8 cellular contexts compared by ENCODE assay signal in the genomic region with DNA sequence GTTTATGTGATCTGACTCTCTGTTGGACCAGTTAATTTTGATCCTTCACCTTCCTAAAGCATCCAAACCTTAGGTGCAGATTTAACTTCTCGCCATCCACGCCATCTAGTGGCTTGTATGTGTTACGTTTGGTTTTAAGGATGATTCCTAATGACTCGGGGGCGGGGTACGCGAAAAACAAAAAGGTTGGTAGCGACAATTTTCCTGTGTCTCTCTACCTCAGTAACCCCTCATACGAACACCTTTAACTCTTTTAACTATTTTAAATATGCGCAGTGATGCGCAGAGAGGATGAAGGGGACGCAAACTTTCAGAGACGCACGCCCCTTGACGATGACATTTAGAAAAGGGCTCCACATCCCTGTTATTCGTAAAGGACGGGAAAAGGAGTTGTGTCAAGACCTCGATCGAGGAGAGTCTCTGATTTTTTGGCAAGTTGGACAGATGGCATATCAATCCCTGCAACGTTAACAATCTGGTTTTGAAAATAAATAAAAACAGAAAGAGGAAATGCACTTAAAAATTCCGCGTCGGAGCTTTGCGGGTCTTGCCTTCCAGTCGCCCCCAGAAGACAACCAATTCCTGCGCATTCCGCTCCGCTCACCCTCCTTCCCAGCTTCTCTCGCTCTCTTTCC. TPM values are rescaled to one million over a fixed set of nuclear protein-coding genes. Genes with fewer than 3 reads are reported as not detected.
DNase-seq lines count a peak whose midpoint lies in the region; ATAC-seq, FAIRE-seq and TF ChIP-seq lines count a peak whose summit lies in the region.

No MANE protein-coding gene starts in this region.

- peaks cover 42% of the 10 kb centered on the region for H3K27me3 Mint-ChIP-seq in T-helper 1 cell treated with Interleukin-12 subunit alpha and Interleukin-12 subunit beta and Interleukin-4 antibody, amounts not matched to agents 30 μg/mL and 1 μg/mL, for 36 hours (ENCODE audit: low read depth)
- H3K27me3 Mint-ChIP-seq in osteocyte (ENCODE audit: unreplicated experiment): peaks cover 7% of the 10 kb centered on the region
- H3K27me3 Mint-ChIP-seq in naive thymus-derived CD4-positive, alpha-beta T cell: peaks cover 30 to 41% (median 33%) of the 10 kb centered on the region in 5 donors

- H3K4me1 Mint-ChIP-seq in T-helper 1 cell treated with Interleukin-12 subunit alpha and Interleukin-12 subunit beta and Interleukin-4 antibody, amounts not matched to agents 30 μg/mL and 1 μg/mL, for 36 hours (ENCODE audit: low read depth): peaks cover 2% of the 10 kb centered on the region
- H3K4me1 Mint-ChIP-seq in osteocyte (ENCODE audit: unreplicated experiment): peaks cover 7% of the 10 kb centered on the region
- peaks cover 0 to 8% (median 0%) of the 10 kb centered on the region in 7 donors for H3K4me1 Mint-ChIP-seq in naive thymus-derived CD4-positive, alpha-beta T cell

- H3K9me3 ChIP-seq in naive thymus-derived CD4-positive, alpha-beta T cell (ENCODE audit: control insufficient read depth in 2 of 3, low read length in 3 of 3): no peaks in the 10 kb centered on the region

- no peak overlapping the region for H3K27ac ChIP-seq in naive thymus-derived CD4-positive, alpha-beta T cell (ENCODE audit: low read depth, low read length)

- H3K36me3 Mint-ChIP-seq in T-helper 1 cell treated with Interleukin-12 subunit alpha and Interleukin-12 subunit beta and Interleukin-4 antibody, amounts not matched to agents 30 μg/mL and 1 μg/mL, for 36 hours (ENCODE audit: low read depth): no peaks in the 10 kb centered on the region
- H3K36me3 Mint-ChIP-seq in osteocyte (ENCODE audit: unreplicated experiment): no peaks in the 10 kb centered on the region
- H3K36me3 Mint-ChIP-seq in naive thymus-derived CD4-positive, alpha-beta T cell: peaks cover 0 to 3% (median 0%) of the 10 kb centered on the region in 5 donors

- no peaks in the 10 kb centered on the region for H3K9me3 Mint-ChIP-seq in T-helper 1 cell treated with Interleukin-12 subunit alpha and Interleukin-12 subunit beta and Interleukin-4 antibody, amounts not matched to agents 30 μg/mL and 1 μg/mL, for 36 hours
- H3K9me3 Mint-ChIP-seq in osteocyte (ENCODE audit: unreplicated experiment): no peaks in the 10 kb centered on the region
- H3K9me3 Mint-ChIP-seq in naive thymus-derived CD4-positive, alpha-beta T cell: peaks cover 0 to 8% (median 3%) of the 10 kb centered on the region in 11 donors

- peak; percentile 40 for ATAC-seq in HG02852 (IDR thresholded peaks at IDR 0.05; ENCODE audit: unreplicated experiment)
- no peak for ATAC-seq in naive thymus-derived CD4-positive, alpha-beta T cell

- peak; percentile 1 for DNase-seq in AG04449 (ENCODE audit: low read depth, low spot score)
- peak; percentile 23 for DNase-seq in GM12892 (ENCODE audit: insufficient read length)
- peak; percentile 58 for DNase-seq in NCI-H1417 treated with DMSO at 0.1 percent for 48 hours (lab: John Stamatoyannopoulos, UW)
- peak; percentile 18 to 56 for DNase-seq in foreskin fibroblast
- DNase-seq in osteocyte (ENCODE audit: extremely low spot score, unreplicated experiment): no peak
- no peak for DNase-seq in naive thymus-derived CD4-positive, alpha-beta T cell

- H3K36me3 ChIP-seq in naive thymus-derived CD4-positive, alpha-beta T cell (ENCODE audit: control insufficient read depth in 2 of 3, insufficient read depth in 3 of 3, low read length in 3 of 3): no peaks in the 10 kb centered on the region

- peak; percentile 67 for TF ChIP-seq CTCF in AG04449 (IDR thresholded peaks at IDR 0.05; ENCODE audit: insufficient read depth, low read length, missing control alignments)
- TF ChIP-seq CTCF in foreskin fibroblast (IDR thresholded peaks at IDR 0.05; ENCODE audit: low read depth, low read length): peak; percentile 77
- peak; percentile 88 for TF ChIP-seq CTCF in osteocyte (IDR thresholded peaks at IDR 0.05)

- no peaks in the 10 kb centered on the region for H3K4me1 ChIP-seq in naive thymus-derived CD4-positive, alpha-beta T cell (ENCODE audit: control insufficient read depth in 2 of 2, insufficient read depth in 2 of 2, low read length in 2 of 2)

- FAIRE-seq in GM12892 (lab: Jason Lieb, UNC): peak; percentile 78

- H3K4me3 Mint-ChIP-seq in T-helper 1 cell treated with Interleukin-12 subunit alpha and Interleukin-12 subunit beta and Interleukin-4 antibody, amounts not matched to agents 30 μg/mL and 1 μg/mL, for 36 hours: peak overlapping the region; percentile 64
- peak overlapping the region; percentile 85 for H3K4me3 Mint-ChIP-seq in osteocyte (ENCODE audit: unreplicated experiment)
- H3K4me3 Mint-ChIP-seq in naive thymus-derived CD4-positive, alpha-beta T cell: peak overlapping the region in 2 of 10 donors; percentile 43 to 71

- H3K27ac Mint-ChIP-seq in T-helper 1 cell treated with Interleukin-12 subunit alpha and Interleukin-12 subunit beta and Interleukin-4 antibody, amounts not matched to agents 30 μg/mL and 1 μg/mL, for 36 hours: no peak overlapping the region
- no peak overlapping the region for H3K27ac Mint-ChIP-seq in osteocyte (ENCODE audit: unreplicated experiment)
- H3K27ac Mint-ChIP-seq in naive thymus-derived CD4-positive, alpha-beta T cell: no peak overlapping the region

- peak overlapping the region; percentile 50 for H3K4me3 ChIP-seq in AG04449 (ENCODE audit: low read depth, low read length)
- H3K4me3 ChIP-seq in foreskin fibroblast (ENCODE audit: low read depth in 1 of 2, low read length in 2 of 2): peak overlapping the region; percentile 36 to 62
- H3K4me3 ChIP-seq in naive thymus-derived CD4-positive, alpha-beta T cell (ENCODE audit: low read length): no peak overlapping the region

- no peak for TF ChIP-seq POLR2A in GM12892 (IDR thresholded peaks at IDR 0.05; ENCODE audit: low read depth, low read length)

- intact Hi-C loops in naive thymus-derived CD4-positive, alpha-beta T cell (cut with micrococcal nuclease): loop anchor here in 1 of 2 donors (5.0 kb wide), 2 partner anchors 335 to 1000 kb away; no protein-coding TSS in a partner anchor

- CTCF ChIA-PET in AG04449 (lab: Yijun Ruan, JAX): interaction anchor here (0.8 to 2.2 kb wide), 3 partner anchors 12 to 338 kb away, joined by 3 to 9 read pairs (median 6); no protein-coding TSS in a partner anchor
- CTCF ChIA-PET in naive thymus-derived CD4-positive, alpha-beta T cell (lab: Charles Lee): no interaction called here

- no peaks in the 10 kb centered on the region for H3K27me3 ChIP-seq in naive thymus-derived CD4-positive, alpha-beta T cell (ENCODE audit: control insufficient read depth in 2 of 2, insufficient read depth in 2 of 2, low read length in 2 of 2)

- POLR2A ChIA-PET in AG04449 (lab: Yijun Ruan, JAX): no interaction called here
- POLR2A ChIA-PET in naive thymus-derived CD4-positive, alpha-beta T cell (lab: Charles Lee): no interaction called here

RNA-seq across cellular contexts. Expression of a gene that starts 0.6 kb away (rescaled TPM):
- 1.3 TPM for polyA plus RNA-seq in GM12892 (2012; ENCODE audit: missing spikeins)
- total RNA-seq in osteocyte: 0.42 and 0.46 TPM in 2 replicates
- total RNA-seq in naive thymus-derived CD4-positive, alpha-beta T cell: not detected
- not detected for polyA plus RNA-seq in naive thymus-derived CD4-positive, alpha-beta T cell

Comparison
In these comparisons a context has a peak if more than half of its experiments do, and no peak if none do; other contexts are left out.
1. DNase-seq: peak in AG04449 (single experiment), GM12892 (single experiment), NCI-H1417 treated with DMSO at 0.1 percent for 48 hours (single experiment) and foreskin fibroblast (2 of 2); none in osteocyte (single experiment) and naive thymus-derived CD4-positive, alpha-beta T cell (0 of 9).
2. Peak in every context shown above with its lines, with median percentiles within 50 percentile points of each other: CTCF ChIP-seq.